10 cellular contexts compared by ENCODE assay signal in the genomic region with DNA sequence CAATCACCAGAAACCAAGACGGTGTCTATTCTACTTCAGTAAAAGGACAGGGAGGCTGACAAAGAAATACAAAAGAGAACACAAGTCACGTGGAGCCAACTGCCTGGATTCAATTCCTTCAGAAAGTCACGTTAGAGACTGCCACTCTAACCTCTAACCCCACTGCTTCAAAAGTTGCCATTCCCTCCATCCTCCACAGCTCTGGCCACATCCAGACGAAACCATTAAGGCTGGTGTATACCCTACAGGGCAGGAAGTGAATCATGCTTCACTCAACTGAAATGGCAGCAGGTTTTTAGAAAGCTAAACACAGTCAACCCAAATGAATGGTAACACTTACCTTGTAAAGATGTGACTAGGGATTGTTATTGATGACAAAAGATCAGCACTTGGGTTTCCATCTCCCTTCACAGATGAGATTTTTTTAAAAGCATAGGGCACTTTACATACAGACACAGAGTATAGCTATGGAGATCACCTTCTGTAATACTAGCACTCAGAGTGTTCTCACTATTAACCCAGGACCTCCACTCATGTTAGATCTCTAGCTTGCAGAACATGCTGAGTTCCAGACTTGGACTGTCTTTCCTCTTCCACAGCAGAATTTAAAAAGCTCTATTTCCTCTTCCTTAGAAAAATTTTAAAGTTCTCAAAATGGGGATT. TPM values are rescaled to one million over a fixed set of nuclear protein-coding genes. Genes with fewer than 3 reads are reported as not detected.
A peak's percentile ranks its signal among the peaks of the same experiment; 100 is the strongest.
DNase-seq lines count a peak whose midpoint lies in the region; ATAC-seq, FAIRE-seq and TF ChIP-seq lines count a peak whose summit lies in the region.
"Had no signal": no experiment of that assay in that cellular context is flagged by ENCODE, and none has a peak within 500 bp of the region (broad histone marks: within the 10 kb centered on the region; RNA-seq: fewer than 3 reads in every experiment).

No MANE protein-coding gene starts in this region.

- H3K27ac ChIP-seq in K562 (ENCODE audit: extremely low read depth, low read depth, low read length), result no peak overlapping the region
- no peak overlapping the region for H3K27ac ChIP-seq in upper lobe of right lung
- no peak overlapping the region for H3K27ac ChIP-seq in aorta (ENCODE audit: low read depth in 1 of 2, low read length in 2 of 2)

- no peak for TF ChIP-seq POLR2A in K562 (conservative IDR thresholded peaks at IDR 0.05)

- H2AFZ ChIP-seq in K562 (ENCODE audit: low read depth, low read length), result no peak overlapping the region

- H3K36me3 ChIP-seq in K562 (ENCODE audit: control insufficient read depth, insufficient read depth, low read length), result no peaks in the 10 kb centered on the region
- H3K36me3 ChIP-seq in upper lobe of right lung, result no peaks in the 10 kb centered on the region
- no peaks in the 10 kb centered on the region for H3K36me3 ChIP-seq in aorta (ENCODE audit: control insufficient read depth in 1 of 2, insufficient read depth in 2 of 2, low read length in 1 of 2)

- peak; percentile 14 for DNase-seq in stimulated activated CD4-positive, alpha-beta T cell treated with anti-CD3 and anti-CD28 coated beads, Interleukin-4, amount 100 ng/mL, for 24 hours
- DNase-seq in stimulated activated CD4-positive, alpha-beta T cell treated with anti-CD3 and anti-CD28 coated beads, Interleukin-12 subunit alpha, Interleukin-12 subunit beta, amount 100 ng/mL, for 4 hours, result no peak
- DNase-seq in NOMO-1 (lab: John Stamatoyannopoulos, UW; ENCODE audit: unreplicated experiment in 2 of 2) (peak; percentile 29 to 45), K562 (ENCODE audit: extremely low read depth in 1 of 4, low spot score in 3 of 4) (no peak), upper lobe of right lung (no peak), NCI-H510A (lab: John Stamatoyannopoulos, UW) (no peak), D721Med (ENCODE audit: insufficient read length, low spot score) (no peak), aorta (no peak)
- DNase-seq: DMS79 treated with DMSO at 0.1 percent for 48 hours, Right ventricle myocardium superior had no signal

- POLR2A ChIA-PET in K562 (lab: Yijun Ruan, JAX), result no interaction called here

- TF ChIP-seq RAD21 in K562 (CRISPR knock-in tag; conservative IDR thresholded peaks at IDR 0.05 in 1 of 2, IDR thresholded peaks at IDR 0.05 in 1 of 2), result no peak

- 0% methylated on average over 4 of the region's 4 CpGs for WGBS in K562 (ENCODE audit: insufficient coverage, low coverage, missing lambda C conversion rate)
- 87 to 93% methylated on average over 4 of the region's 4 CpGs for WGBS in aorta, 2 donors

- no peaks in the 10 kb centered on the region for H3K9me1 ChIP-seq in K562 (ENCODE audit: control insufficient read depth, insufficient read depth, low read length)

- CTCF ChIA-PET in K562 (lab: Yijun Ruan, JAX; ENCODE audit: low intra/inter-chr PET ratio), result no interaction called here

- H3K27me3 ChIP-seq in K562 (ENCODE audit: control insufficient read depth in 2 of 2, insufficient read depth in 2 of 2, low read length in 2 of 2) (peaks cover 4 to 12% of the 10 kb centered on the region in 2 experiments; a peak in 3 of 5 replicates), upper lobe of right lung (no peaks in the 10 kb centered on the region), aorta (ENCODE audit: control insufficient read depth in 1 of 2, insufficient read depth in 2 of 2, low read length in 1 of 2) (no peaks in the 10 kb centered on the region)

- H4K20me1 ChIP-seq in K562 (replicated peaks; ENCODE audit: control insufficient read depth, insufficient read depth, low read length), result no peaks in the 10 kb centered on the region

- FAIRE-seq in K562 (lab: Jason Lieb, UNC), result no peak
- FAIRE-seq in D721Med (lab: Jason Lieb, UNC), result no peak

- H3K4me1 ChIP-seq in K562 (replicated peaks in 1 of 2; ENCODE audit: control insufficient read depth in 2 of 2, insufficient read depth in 2 of 2, low read length in 2 of 2) (no peaks in the 10 kb centered on the region), upper lobe of right lung (no peaks in the 10 kb centered on the region), aorta (ENCODE audit: control insufficient read depth in 1 of 2, insufficient read depth in 2 of 2, low read length in 2 of 2) (no peaks in the 10 kb centered on the region)

- H3K79me2 ChIP-seq in K562 (ENCODE audit: control insufficient read depth, insufficient read depth, low read length), result no peaks in the 10 kb centered on the region

- TF ChIP-seq EP300 in K562 (IDR thresholded peaks at IDR 0.05; ENCODE audit: low read length), result no peak

- intact Hi-C loops in K562 (cut with micrococcal nuclease) (no loop called here), upper lobe of right lung (cut with DNase I) (no loop called here), aorta (cut with DNase I) (no loop called here)

- no TSS peak for BruUV-seq in K562 (replicated peaks; lab: Mats Ljungman, UMichigan)

- H3K9me3 ChIP-seq in K562 (replicated peaks; ENCODE audit: control insufficient read depth, insufficient read depth, low read depth, low read length) (no peaks in the 10 kb centered on the region), upper lobe of right lung (no peaks in the 10 kb centered on the region), aorta (ENCODE audit: control insufficient read depth, low read length) (no peaks in the 10 kb centered on the region)

- H3K4me2 ChIP-seq in K562 (ENCODE audit: insufficient read depth, low read length), result no peak overlapping the region

- no peak for TF ChIP-seq CTCF in K562 (IDR thresholded peaks at IDR 0.05 in 2 of 3, conservative IDR thresholded peaks at IDR 0.05 in 1 of 3; ENCODE audit: insufficient read depth in 2 of 3, low read depth in 1 of 3, low read length in 3 of 3)
- TF ChIP-seq CTCF in upper lobe of right lung (IDR thresholded peaks at IDR 0.05), result no peak
- no peak for TF ChIP-seq CTCF in D721Med (IDR thresholded peaks at IDR 0.05; ENCODE audit: insufficient read depth, missing control alignments)

- in situ Hi-C loops in K562 (cut with MboI), result no loop called here

- ATAC-seq in K562, result no peak
- ATAC-seq in upper lobe of right lung, result peak; percentile 47
- no peak for ATAC-seq in aorta (ENCODE audit: low FRiP score)

- H3K4me3 ChIP-seq in K562, result no peak overlapping the region
- H3K4me3 ChIP-seq in upper lobe of right lung, result no peak overlapping the region
- no peak overlapping the region for H3K4me3 ChIP-seq in aorta (ENCODE audit: low read length in 2 of 2)

- no peak overlapping the region for H3K9ac ChIP-seq in K562 (ENCODE audit: insufficient read depth in 1 of 2, low read depth in 2 of 2, low read length in 2 of 2)

TF ChIP-seq in K562, 482 proteins besides CTCF, POLR2A, EP300 and RAD21:
- TF ChIP-seq, protein P1, sequence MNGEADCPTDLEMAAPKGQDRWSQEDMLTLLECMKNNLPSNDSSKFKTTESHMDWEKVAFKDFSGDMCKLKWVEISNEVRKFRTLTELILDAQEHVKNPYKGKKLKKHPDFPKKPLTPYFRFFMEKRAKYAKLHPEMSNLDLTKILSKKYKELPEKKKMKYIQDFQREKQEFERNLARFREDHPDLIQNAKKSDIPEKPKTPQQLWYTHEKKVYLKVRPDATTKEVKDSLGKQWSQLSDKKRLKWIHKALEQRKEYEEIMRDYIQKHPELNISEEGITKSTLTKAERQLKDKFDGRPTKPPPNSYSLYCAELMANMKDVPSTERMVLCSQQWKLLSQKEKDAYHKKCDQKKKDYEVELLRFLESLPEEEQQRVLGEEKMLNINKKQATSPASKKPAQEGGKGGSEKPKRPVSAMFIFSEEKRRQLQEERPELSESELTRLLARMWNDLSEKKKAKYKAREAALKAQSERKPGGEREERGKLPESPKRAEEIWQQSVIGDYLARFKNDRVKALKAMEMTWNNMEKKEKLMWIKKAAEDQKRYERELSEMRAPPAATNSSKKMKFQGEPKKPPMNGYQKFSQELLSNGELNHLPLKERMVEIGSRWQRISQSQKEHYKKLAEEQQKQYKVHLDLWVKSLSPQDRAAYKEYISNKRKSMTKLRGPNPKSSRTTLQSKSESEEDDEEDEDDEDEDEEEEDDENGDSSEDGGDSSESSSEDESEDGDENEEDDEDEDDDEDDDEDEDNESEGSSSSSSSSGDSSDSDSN (IDR thresholded peaks at IDR 0.05; ENCODE audit: borderline replicate concordance in 1 of 2, low read depth in 2 of 2, low read length in 2 of 2), result no peak
- TF ChIP-seq ETV1 (tag; conservative IDR thresholded peaks at IDR 0.05; ENCODE audit: low read depth), result peak; percentile 52
- TF ChIP-seq NR2C2 (CRISPR knock-in tag; IDR thresholded peaks at IDR 0.05), result no peak
- TF ChIP-seq NR2C2 (tag; IDR thresholded peaks at IDR 0.05), result peak; percentile 75

RNA-seq across cellular contexts. Expression of a gene that starts 37.4 kb away (rescaled TPM):
- 1.0 and 1.6 TPM in 2 replicates for total RNA-seq in K562 (2011; cell fraction: chromatin; rRNA removed; ENCODE audit: low replicate concordance)
- 0.33 and 0.79 TPM in 2 replicates for total RNA-seq in K562 (2011; cell fraction: nucleolus; rRNA removed)
- total RNA-seq in K562 (2011; cell fraction: nucleoplasm; rRNA removed), result 0.66 and 1.6 TPM in 2 replicates
- total RNA-seq in K562 (2014; rRNA removed) (0.33 and 0.36 TPM in 2 replicates), K562 (2014; rRNA removed; fragmentation: Illumina TruSeq; extraction: Trizol) (0.22 and 0.25 TPM in 2 replicates), K562 (2015; rRNA removed; fragmentation: Illumina TruSeq; extraction: Trizol) (0.22 and 0.23 TPM in 2 replicates), K562 (2021) (0.55 and 0.58 TPM in 2 replicates), upper lobe of right lung (13.1 TPM), aorta (10 to 100 TPM in 1 of 2 donors, 1 to 10 TPM in 1; 8.3 to 10.5 TPM)
- polyA plus RNA-seq in K562 (2011; rRNA removed) (0.13 and 0.19 TPM in 2 replicates), K562 (2014; fragmentation: Illumina TruSeq; extraction: Trizol) (0.30 and 0.72 TPM in 2 replicates), K562 (2014; fragmentation: Nextera tagmentation; extraction: Ambion mirVana) (under 1 TPM; 0.01 to 0.06 TPM), K562 (2014; rRNA removed) (0.20 and 0.36 TPM in 2 replicates), aorta (1 to 10 TPM in 1 of 2 donors, under 1 TPM in 1; 0.79 to 1.5 TPM)
- 0.15 and 0.55 TPM in 2 replicates for polyA plus RNA-seq in K562 (2011; cell fraction: cytosol; rRNA removed)
- polyA plus RNA-seq in K562 (2011; cell fraction: nucleus; rRNA removed), result 0.15 and 0.54 TPM in 2 replicates
- polyA plus RNA-seq in K562 (2012), result 0.33 and 0.83 TPM in 2 replicates
- 0.25 and 0.63 TPM in 2 replicates for polyA minus RNA-seq in K562 (2011; rRNA and poly(A)+ RNA removed)
- 0.48 TPM in 1 of 2 replicates, not detected in the other for polyA minus RNA-seq in K562 (2011; cell fraction: cytosol; rRNA and poly(A)+ RNA removed)
- 0.44 and 0.94 TPM in 2 replicates for polyA minus RNA-seq in K562 (2011; cell fraction: nucleus; rRNA and poly(A)+ RNA removed)

Comparison
In these comparisons a context has a peak if more than half of its experiments do, and no peak if none do; other contexts are left out.
1. DNase-seq: peak in stimulated activated CD4-positive, alpha-beta T cell treated with anti-CD3 and anti-CD28 coated beads, Interleukin-4, amount 100 ng/mL, for 24 hours (single experiment) and NOMO-1 (2 of 2); none in stimulated activated CD4-positive, alpha-beta T cell treated with anti-CD3 and anti-CD28 coated beads, Interleukin-12 subunit alpha, Interleukin-12 subunit beta, amount 100 ng/mL, for 4 hours (single experiment), K562 (0 of 4), upper lobe of right lung (single experiment), NCI-H510A (single experiment), D721Med (single experiment) and aorta (0 of 2).